ENCODE assay signal across 25 cellular contexts in genomic region chr20:49748525-49748838, GRCh38. TPM values are rescaled to one million over a fixed set of nuclear protein-coding genes. Genes with fewer than 3 reads are reported as not detected.
DNase-seq lines count a peak whose midpoint lies in the region; ATAC-seq and TF ChIP-seq lines count a peak whose summit lies in the region.
"Had no signal": no experiment of that assay in that cellular context is flagged by ENCODE, and none has a peak within 500 bp of the region (broad histone marks: within the 10 kb centered on the region; RNA-seq: fewer than 3 reads in every experiment).

No MANE protein-coding gene starts in this region.

- H3K4me1 ChIP-seq in hepatocyte (ENCODE audit: insufficient read depth): no peaks in the 10 kb centered on the region
- no peaks in the 10 kb centered on the region for H3K4me1 ChIP-seq in prostate gland (replicated peaks)
- H3K4me1 ChIP-seq in testis: peaks cover 28% of the 10 kb centered on the region
- H3K4me1 ChIP-seq in neural progenitor cell: peaks cover 6% of the 10 kb centered on the region

- DNase-seq in hepatocyte (ENCODE audit: low spot score): no peak
- DNase-seq in prostate gland (ENCODE audit: low spot score): no peak
- DNase-seq in testis: no peak
- no peak for DNase-seq in posterior cingulate gyrus
- DNase-seq in neural progenitor cell (ENCODE audit: low spot score): no peak
- no peak for DNase-seq in activated CD8-positive, alpha-beta T cell treated with anti-CD3 and anti-CD28 coated beads for 36 hours
- DNase-seq: activated CD4-positive, alpha-beta T cell treated with anti-CD3 and anti-CD28 coated beads, Interleukin-2, amount 50 U/mL, for 48 hours; activated gamma-delta T cell; activated naive CD8-positive, alpha-beta T cell treated with anti-CD3 and anti-CD28 coated beads, Interleukin-2, amount 50 U/mL, for 24 hours; CD4-positive, alpha-beta memory T cell; effector memory CD8-positive, alpha-beta T cell; KG1; kidney glomerular epithelial cell; NCI-H146; NCI-H526; retina; RPMI8226; stimulated activated CD8-positive, alpha-beta memory T cell treated with anti-CD3 and anti-CD28 coated beads, Interleukin-4, amount 100 ng/mL, for 48 hours had no signal

- no peaks in the 10 kb centered on the region for H4K20me1 ChIP-seq in hepatocyte (ENCODE audit: insufficient read depth, poor library complexity, severe bottlenecking)
- no peaks in the 10 kb centered on the region for H4K20me1 ChIP-seq in neural progenitor cell (ENCODE audit: low read depth)

- H3K27ac ChIP-seq in VCaP (peak overlapping the region; percentile 64), hepatocyte (peak overlapping the region; percentile 62), prostate gland (peak overlapping the region; percentile 67 to 84), testis (peak overlapping the region; percentile 81 to 85), neural progenitor cell (no peak overlapping the region)
- H3K27ac ChIP-seq: brain microvascular endothelial cell, SK-N-MC had no signal

- H3K36me3 ChIP-seq in hepatocyte (replicated peaks; ENCODE audit: insufficient read depth, low read depth) (no peaks in the 10 kb centered on the region), prostate gland (no peaks in the 10 kb centered on the region), testis (ENCODE audit: low read depth, missing control alignments) (no peaks in the 10 kb centered on the region), neural progenitor cell (no peaks in the 10 kb centered on the region)
- H3K36me3 ChIP-seq: brain microvascular endothelial cell, colonic mucosa, HAP-1 had no signal

- H3K27me3 ChIP-seq in hepatocyte (no peaks in the 10 kb centered on the region), prostate gland (replicated peaks; ENCODE audit: insufficient read depth) (no peaks in the 10 kb centered on the region), testis (no peaks in the 10 kb centered on the region), neural progenitor cell (no peaks in the 10 kb centered on the region)
- H3K27me3 ChIP-seq: brain microvascular endothelial cell, colonic mucosa had no signal

- peaks cover 3% of the 10 kb centered on the region for H3F3A ChIP-seq in neural progenitor cell (ENCODE audit: low read depth)

- H3K9me3 ChIP-seq in hepatocyte (ENCODE audit: low read depth) (no peaks in the 10 kb centered on the region), prostate gland (no peaks in the 10 kb centered on the region), testis (no peaks in the 10 kb centered on the region), neural progenitor cell (ENCODE audit: low read depth) (no peaks in the 10 kb centered on the region)
- H3K9me3 ChIP-seq: colonic mucosa, HAP-1 had no signal

- 97% methylated on average over 3 of the region's 3 CpGs for WGBS in hepatocyte (ENCODE audit: low lambda C conversion rate, missing lambda C conversion rate)
- 94% methylated on average over 3 of the region's 3 CpGs for WGBS in prostate gland
- 89 to 90% methylated on average over 3 of the region's 3 CpGs for WGBS in testis, 2 donors

- no peak overlapping the region for H3K9ac ChIP-seq in neural progenitor cell

- H3K27ac Mint-ChIP-seq in neural progenitor cell: no peak overlapping the region
- no peak overlapping the region for H3K27ac Mint-ChIP-seq in activated CD8-positive, alpha-beta T cell treated with anti-CD3 and anti-CD28 coated beads for 36 hours
- H3K27ac Mint-ChIP-seq: activated naive CD8-positive, alpha-beta T cell treated with anti-CD3 and anti-CD28 coated beads, Interleukin-2, amount 50 U/mL, for 24 hours; WTC11 had no signal

- H3K9me2 ChIP-seq in hepatocyte (replicated peaks; ENCODE audit: insufficient read depth): no peaks in the 10 kb centered on the region

- TF ChIP-seq POLR2A in prostate gland (IDR thresholded peaks at IDR 0.05): no peak
- no peak for TF ChIP-seq POLR2A in testis (IDR thresholded peaks at IDR 0.05)

- CTCF ChIA-PET in activated CD8-positive, alpha-beta T cell treated with anti-CD3 and anti-CD28 coated beads for 36 hours (lab: Charles Lee): no interaction called here

- H3K9me3 Mint-ChIP-seq in neural progenitor cell: no peaks in the 10 kb centered on the region
- no peaks in the 10 kb centered on the region for H3K9me3 Mint-ChIP-seq in activated CD8-positive, alpha-beta T cell treated with anti-CD3 and anti-CD28 coated beads for 36 hours
- H3K9me3 Mint-ChIP-seq: activated naive CD8-positive, alpha-beta T cell treated with anti-CD3 and anti-CD28 coated beads, Interleukin-2, amount 50 U/mL, for 24 hours; effector memory CD8-positive, alpha-beta T cell; WTC11 had no signal

- no peak overlapping the region for H3K4me3 ChIP-seq in hepatocyte
- H3K4me3 ChIP-seq in prostate gland: no peak overlapping the region
- H3K4me3 ChIP-seq in testis: no peak overlapping the region
- no peak overlapping the region for H3K4me3 ChIP-seq in neural progenitor cell
- H3K4me3 ChIP-seq: colonic mucosa, HAP-1, SK-N-MC had no signal

- no peak for ATAC-seq in activated CD8-positive, alpha-beta T cell treated with anti-CD3 and anti-CD28 coated beads for 36 hours
- ATAC-seq in HG03039 (IDR thresholded peaks at IDR 0.05; ENCODE audit: unreplicated experiment): no peak
- ATAC-seq: activated naive CD8-positive, alpha-beta T cell treated with anti-CD3 and anti-CD28 coated beads, Interleukin-2, amount 50 U/mL, for 24 hours; effector memory CD8-positive, alpha-beta T cell; WTC11 had no signal

- intact Hi-C loops in prostate gland (cut with DNase I): no loop called here
- intact Hi-C loops in testis (cut with DNase I; ENCODE audit: low total_unique reads): no loop called here
- intact Hi-C loops in posterior cingulate gyrus (cut with DNase I): no loop called here
- intact Hi-C loops in activated CD8-positive, alpha-beta T cell treated with anti-CD3 and anti-CD28 coated beads for 36 hours (cut with micrococcal nuclease): no loop called here

- no peaks in the 10 kb centered on the region for H3K36me3 Mint-ChIP-seq in neural progenitor cell
- no peaks in the 10 kb centered on the region for H3K36me3 Mint-ChIP-seq in activated CD8-positive, alpha-beta T cell treated with anti-CD3 and anti-CD28 coated beads for 36 hours (ENCODE audit: low read depth)
- H3K36me3 Mint-ChIP-seq: CD4-positive, alpha-beta memory T cell; WTC11 had no signal

- no peak overlapping the region for H3K4me3 Mint-ChIP-seq in neural progenitor cell
- H3K4me3 Mint-ChIP-seq in activated CD8-positive, alpha-beta T cell treated with anti-CD3 and anti-CD28 coated beads for 36 hours: no peak overlapping the region
- H3K4me3 Mint-ChIP-seq: activated naive CD8-positive, alpha-beta T cell treated with anti-CD3 and anti-CD28 coated beads, Interleukin-2, amount 50 U/mL, for 24 hours; CD4-positive, alpha-beta memory T cell; effector memory CD8-positive, alpha-beta T cell; WTC11 had no signal

- peaks cover 2% of the 10 kb centered on the region for H3K4me1 Mint-ChIP-seq in neural progenitor cell
- H3K4me1 Mint-ChIP-seq in activated CD8-positive, alpha-beta T cell treated with anti-CD3 and anti-CD28 coated beads for 36 hours (ENCODE audit: low read depth): peaks cover 9% of the 10 kb centered on the region

- no peaks in the 10 kb centered on the region for H3K79me2 ChIP-seq in hepatocyte
- H3K79me2 ChIP-seq in neural progenitor cell (ENCODE audit: low read depth): no peaks in the 10 kb centered on the region

- POLR2A ChIA-PET in activated CD8-positive, alpha-beta T cell treated with anti-CD3 and anti-CD28 coated beads for 36 hours (lab: Charles Lee): no interaction called here

- H3K27me3 Mint-ChIP-seq in neural progenitor cell (ENCODE audit: insufficient read depth, low read depth): peaks cover 3% of the 10 kb centered on the region
- peaks cover 3% of the 10 kb centered on the region for H3K27me3 Mint-ChIP-seq in activated CD8-positive, alpha-beta T cell treated with anti-CD3 and anti-CD28 coated beads for 36 hours
- H3K27me3 Mint-ChIP-seq: effector memory CD8-positive, alpha-beta T cell had no signal

- no peak for TF ChIP-seq CTCF in VCaP (conservative IDR thresholded peaks at IDR 0.05)
- no peak for TF ChIP-seq CTCF in hepatocyte (IDR thresholded peaks at IDR 0.05; ENCODE audit: poor library complexity)
- TF ChIP-seq CTCF in prostate gland (IDR thresholded peaks at IDR 0.05): no peak
- TF ChIP-seq CTCF in testis (IDR thresholded peaks at IDR 0.05): no peak
- no peak for TF ChIP-seq CTCF in neural progenitor cell (IDR thresholded peaks at IDR 0.05)
- TF ChIP-seq CTCF in activated CD8-positive, alpha-beta T cell treated with anti-CD3 and anti-CD28 coated beads for 36 hours (IDR thresholded peaks at IDR 0.05): no peak

- H3K4me2 ChIP-seq in hepatocyte: peak overlapping the region; percentile 32
- H3K4me2 ChIP-seq in neural progenitor cell: no peak overlapping the region

- H2AFZ ChIP-seq in hepatocyte: no peak overlapping the region
- H2AFZ ChIP-seq in neural progenitor cell (replicated peaks): no peak overlapping the region

RNA-seq across cellular contexts. Expression of gene B4GALT5, which starts 34.8 kb away (rescaled TPM):
- total RNA-seq in hepatocyte (41.8 and 42.5 TPM in 2 replicates), prostate gland (10 to 100 TPM; 17.8 to 53.7 TPM), testis (10 to 100 TPM; 63.4 to 69.7 TPM), neural progenitor cell (ENCODE audit: low replicate concordance) (45.4 and 60.1 TPM in 2 replicates)
- polyA plus RNA-seq in hepatocyte (12.0 and 12.9 TPM in 2 replicates), testis (ENCODE audit: insufficient read depth, low read depth, low replicate concordance) (56.9 TPM)
- total RNA-seq in activated CD8-positive, alpha-beta T cell treated with anti-CD3 and anti-CD28 coated beads for 36 hours: 10 to 100 TPM; 16.5 to 16.8 TPM
